ENCODE assay signal across 8 cellular contexts in the genomic region with DNA sequence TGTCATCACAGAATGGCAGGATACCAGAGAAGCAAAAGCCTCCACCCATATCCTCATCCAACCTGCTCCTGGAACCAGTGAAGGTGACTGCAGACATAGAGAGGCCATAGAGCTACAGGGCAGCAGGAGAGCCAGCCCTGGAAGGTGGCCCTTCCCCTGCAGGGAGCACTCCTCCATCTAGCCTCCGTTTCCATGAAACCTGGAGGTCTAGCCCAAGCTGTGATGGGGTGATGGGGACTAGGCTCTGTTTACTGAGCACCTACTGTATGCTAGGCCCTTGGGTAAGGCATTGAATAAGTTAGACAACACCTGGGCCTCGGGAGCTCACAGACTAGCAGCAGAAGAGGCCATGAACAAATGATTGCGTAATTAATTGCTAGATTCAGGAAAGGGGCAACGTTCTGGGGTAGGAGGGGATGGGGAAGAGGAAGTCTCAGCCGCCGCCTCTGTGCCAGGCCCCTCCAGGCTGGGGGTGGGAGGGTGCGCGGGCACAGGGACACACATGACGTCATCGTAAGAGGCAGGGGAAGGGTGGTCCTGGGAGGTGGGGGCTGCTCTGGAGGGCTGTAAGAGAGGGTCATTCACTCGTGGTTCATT. TPM values are rescaled to one million over a fixed set of nuclear protein-coding genes. Genes with fewer than 3 reads are reported as not detected.
DNase-seq lines count a peak whose midpoint lies in the region; ATAC-seq and TF ChIP-seq lines count a peak whose summit lies in the region.

No MANE protein-coding gene starts in this region.

- H3K27ac Mint-ChIP-seq in activated CD4-positive, alpha-beta T cell treated with anti-CD3 and anti-CD28 coated beads, Interleukin-2, amount 10 ng/mL, durations not matched to agents 24 days and 14 days, result no peak overlapping the region

- H3K27ac ChIP-seq in esophagus (ENCODE audit: low read depth in 2 of 2, low read length in 1 of 2), result peak overlapping the region; percentile 88 to 92
- H3K27ac ChIP-seq in neural cell (ENCODE audit: low read length), result peak overlapping the region; percentile 61

- no peaks in the 10 kb centered on the region for H3K9me3 Mint-ChIP-seq in activated CD4-positive, alpha-beta T cell treated with anti-CD3 and anti-CD28 coated beads, Interleukin-2, amount 10 ng/mL, durations not matched to agents 24 days and 14 days

- peaks cover 39% of the 10 kb centered on the region for H3K27me3 Mint-ChIP-seq in activated CD4-positive, alpha-beta T cell treated with anti-CD3 and anti-CD28 coated beads, Interleukin-2, amount 10 ng/mL, durations not matched to agents 24 days and 14 days

- H3K36me3 Mint-ChIP-seq in activated CD4-positive, alpha-beta T cell treated with anti-CD3 and anti-CD28 coated beads, Interleukin-2, amount 10 ng/mL, durations not matched to agents 24 days and 14 days (ENCODE audit: low read depth), result no peaks in the 10 kb centered on the region

- TF ChIP-seq CTCF in neural cell (IDR thresholded peaks at IDR 0.05; ENCODE audit: poor library complexity, severe bottlenecking), result no peak

- peaks cover 6 to 27% of the 10 kb centered on the region in 2 donors for H3K4me1 ChIP-seq in esophagus (ENCODE audit: control insufficient read depth in 2 of 2, insufficient read depth in 2 of 2, low read length in 1 of 2)

- H3K4me3 ChIP-seq in esophagus (ENCODE audit: low read depth in 1 of 2, low read length in 2 of 2) (peak overlapping the region; percentile 52 to 89), neural cell (ENCODE audit: low read length) (peak overlapping the region; percentile 68)

- peaks cover 7% of the 10 kb centered on the region for H3K4me1 Mint-ChIP-seq in activated CD4-positive, alpha-beta T cell treated with anti-CD3 and anti-CD28 coated beads, Interleukin-2, amount 10 ng/mL, durations not matched to agents 24 days and 14 days

- WGBS in esophagus, 2 donors, result 16 to 17% methylated on average over 11 of the region's 11 CpGs

- H3K9me3 ChIP-seq in esophagus (ENCODE audit: control insufficient read depth in 2 of 2, insufficient read depth in 1 of 2, low read depth in 1 of 2, low read length in 1 of 2) (no peaks in the 10 kb centered on the region), neural cell (ENCODE audit: low read length) (no peaks in the 10 kb centered on the region)

- H3F3A ChIP-seq in neural cell (ENCODE audit: insufficient read depth, low read length, poor library complexity, severe bottlenecking), result no peaks in the 10 kb centered on the region

- H3K4me3 Mint-ChIP-seq in activated CD4-positive, alpha-beta T cell treated with anti-CD3 and anti-CD28 coated beads, Interleukin-2, amount 10 ng/mL, durations not matched to agents 24 days and 14 days, result peak overlapping the region; percentile 68

- H3K27me3 ChIP-seq in esophagus (ENCODE audit: control insufficient read depth in 1 of 2, insufficient read depth in 2 of 2, low read length in 2 of 2), result no peaks in the 10 kb centered on the region
- H3K27me3 ChIP-seq in neural cell (ENCODE audit: insufficient read depth, low read depth, low read length), result no peaks in the 10 kb centered on the region

- TF ChIP-seq RAD21 in neural cell (conservative IDR thresholded peaks at IDR 0.05), result no peak

- H3K36me3 ChIP-seq in esophagus (ENCODE audit: control insufficient read depth in 2 of 2, insufficient read depth in 2 of 2, low read length in 1 of 2) (no peaks in the 10 kb centered on the region), neural cell (ENCODE audit: insufficient read depth, low read length) (no peaks in the 10 kb centered on the region)

- peaks cover 14% of the 10 kb centered on the region for H3K79me2 ChIP-seq in neural cell (replicated peaks; ENCODE audit: insufficient read depth, low read length)

- ATAC-seq in GM18511 (IDR thresholded peaks at IDR 0.05; ENCODE audit: unreplicated experiment), result no peak

- peak overlapping the region; percentile 77 for H3K9ac ChIP-seq in neural cell (ENCODE audit: low read length)

- intact Hi-C loops in activated CD4-positive, alpha-beta T cell treated with anti-CD3 and anti-CD28 coated beads, Interleukin-2, amount 10 ng/mL, durations not matched to agents 24 days and 14 days (cut with micrococcal nuclease), result no loop called here

- peak overlapping the region; percentile 91 for H2AFZ ChIP-seq in neural cell (ENCODE audit: low read depth, low read length)

- H3K4me2 ChIP-seq in neural cell (ENCODE audit: low read length), result no peak overlapping the region

- no peak for TF ChIP-seq EP300 in neural cell (conservative IDR thresholded peaks at IDR 0.05; ENCODE audit: poor library complexity, severe bottlenecking)

- no peak for DNase-seq in activated CD4-positive, alpha-beta T cell treated with anti-CD3 and anti-CD28 coated beads, Interleukin-2, amount 10 ng/mL, durations not matched to agents 24 days and 14 days
- DNase-seq in activated CD4-positive, alpha-beta T cell treated with anti-CD3 and anti-CD28 coated beads, Interleukin-2, amount 50 U/mL, for 48 hours, result no peak
- DNase-seq in SK-N-DZ (ENCODE audit: low spot score) (peak; percentile 57), iPS-NIHi11 (ENCODE audit: low spot score) (no peak), HT-29 (ENCODE audit: low spot score) (no peak)

- H3K9me2 ChIP-seq in neural cell (ENCODE audit: insufficient read depth, low read length), result no peaks in the 10 kb centered on the region

- H4K20me1 ChIP-seq in neural cell (ENCODE audit: insufficient read depth), result no peaks in the 10 kb centered on the region

TF ChIP-seq in neural cell, 6 proteins besides CTCF, POLR2A, EP300 and RAD21:
- no peak for TF ChIP-seq POLR2AphosphoS5 (IDR thresholded peaks at IDR 0.05)
- TF ChIP-seq, protein P1, sequence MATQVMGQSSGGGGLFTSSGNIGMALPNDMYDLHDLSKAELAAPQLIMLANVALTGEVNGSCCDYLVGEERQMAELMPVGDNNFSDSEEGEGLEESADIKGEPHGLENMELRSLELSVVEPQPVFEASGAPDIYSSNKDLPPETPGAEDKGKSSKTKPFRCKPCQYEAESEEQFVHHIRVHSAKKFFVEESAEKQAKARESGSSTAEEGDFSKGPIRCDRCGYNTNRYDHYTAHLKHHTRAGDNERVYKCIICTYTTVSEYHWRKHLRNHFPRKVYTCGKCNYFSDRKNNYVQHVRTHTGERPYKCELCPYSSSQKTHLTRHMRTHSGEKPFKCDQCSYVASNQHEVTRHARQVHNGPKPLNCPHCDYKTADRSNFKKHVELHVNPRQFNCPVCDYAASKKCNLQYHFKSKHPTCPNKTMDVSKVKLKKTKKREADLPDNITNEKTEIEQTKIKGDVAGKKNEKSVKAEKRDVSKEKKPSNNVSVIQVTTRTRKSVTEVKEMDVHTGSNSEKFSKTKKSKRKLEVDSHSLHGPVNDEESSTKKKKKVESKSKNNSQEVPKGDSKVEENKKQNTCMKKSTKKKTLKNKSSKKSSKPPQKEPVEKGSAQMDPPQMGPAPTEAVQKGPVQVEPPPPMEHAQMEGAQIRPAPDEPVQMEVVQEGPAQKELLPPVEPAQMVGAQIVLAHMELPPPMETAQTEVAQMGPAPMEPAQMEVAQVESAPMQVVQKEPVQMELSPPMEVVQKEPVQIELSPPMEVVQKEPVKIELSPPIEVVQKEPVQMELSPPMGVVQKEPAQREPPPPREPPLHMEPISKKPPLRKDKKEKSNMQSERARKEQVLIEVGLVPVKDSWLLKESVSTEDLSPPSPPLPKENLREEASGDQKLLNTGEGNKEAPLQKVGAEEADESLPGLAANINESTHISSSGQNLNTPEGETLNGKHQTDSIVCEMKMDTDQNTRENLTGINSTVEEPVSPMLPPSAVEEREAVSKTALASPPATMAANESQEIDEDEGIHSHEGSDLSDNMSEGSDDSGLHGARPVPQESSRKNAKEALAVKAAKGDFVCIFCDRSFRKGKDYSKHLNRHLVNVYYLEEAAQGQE (IDR thresholded peaks at IDR 0.05; ENCODE audit: borderline replicate concordance), result no peak

RNA-seq across cellular contexts. Expression of a gene that starts 0.8 kb away (rescaled TPM):
- total RNA-seq in activated CD4-positive, alpha-beta T cell treated with anti-CD3 and anti-CD28 coated beads, Interleukin-2, amount 10 ng/mL, durations not matched to agents 24 days and 14 days, result not detected in 2 replicates
- 21.5 and 24.3 TPM in 2 replicates for polyA plus RNA-seq in SK-N-DZ (2014; cell fraction: cytosol; rRNA removed)
- 43.1 and 61.9 TPM in 2 replicates for polyA plus RNA-seq in SK-N-DZ (2014; cell fraction: nucleus; rRNA removed)
- 10 to 100 TPM; 32.5 to 39.8 TPM for polyA plus RNA-seq in esophagus
- polyA plus RNA-seq in neural cell, result 68.4 and 85.4 TPM in 2 replicates
- polyA minus RNA-seq in neural cell, result 88.6 and 92.4 TPM in 2 replicates
- total RNA-seq in HT-29 (2014; rRNA removed; shearing (Covaris generic)), result not detected in 2 replicates

RNA-seq across cellular contexts. Expression of a gene that starts 29.6 kb away (rescaled TPM):
- 2,129 and 2,132 TPM in 2 replicates for total RNA-seq in activated CD4-positive, alpha-beta T cell treated with anti-CD3 and anti-CD28 coated beads, Interleukin-2, amount 10 ng/mL, durations not matched to agents 24 days and 14 days
- polyA plus RNA-seq in SK-N-DZ (2014; cell fraction: cytosol; rRNA removed), result 2,027 and 2,185 TPM in 2 replicates
- polyA plus RNA-seq in SK-N-DZ (2014; cell fraction: nucleus; rRNA removed), result 1,397 and 1,558 TPM in 2 replicates
- polyA plus RNA-seq in esophagus (1,000 to 10,000 TPM; 1,521 to 2,885 TPM), neural cell (1,527 and 1,646 TPM in 2 replicates)
- 1,279 and 1,307 TPM in 2 replicates for polyA minus RNA-seq in neural cell
- total RNA-seq in HT-29 (2014; rRNA removed; shearing (Covaris generic)), result 2,060 and 2,152 TPM in 2 replicates

RNA-seq across cellular contexts. Expression of a gene that starts 50.6 kb away (rescaled TPM):
- total RNA-seq in activated CD4-positive, alpha-beta T cell treated with anti-CD3 and anti-CD28 coated beads, Interleukin-2, amount 10 ng/mL, durations not matched to agents 24 days and 14 days, result 24.9 and 27.0 TPM in 2 replicates
- polyA plus RNA-seq in SK-N-DZ (2014; cell fraction: cytosol; rRNA removed), result 35.3 and 43.1 TPM in 2 replicates
- 33.8 and 36.2 TPM in 2 replicates for polyA plus RNA-seq in SK-N-DZ (2014; cell fraction: nucleus; rRNA removed)
- polyA plus RNA-seq in esophagus (10 to 100 TPM; 10.6 to 13.4 TPM), neural cell (25.3 and 26.5 TPM in 2 replicates)
- polyA minus RNA-seq in neural cell, result 21.6 and 23.6 TPM in 2 replicates
- 14.0 and 16.7 TPM in 2 replicates for total RNA-seq in HT-29 (2014; rRNA removed; shearing (Covaris generic))
